Comparison of ENCODE assay signal across 1 cellular context in genomic region chr10:122311051-122311410, GRCh38.
TF ChIP-seq lines count a peak whose summit lies in the region.

No MANE protein-coding gene starts in this region.

TF ChIP-seq in H1, 55 proteins besides CTCF, POLR2A, EP300 and RAD21:
- no peak for TF ChIP-seq EZH2 (IDR thresholded peaks at IDR 0.05; ENCODE audit: low read depth, low read length, severe bottlenecking)
- TF ChIP-seq POLR2AphosphoS5 (IDR thresholded peaks at IDR 0.05; ENCODE audit: low read depth, low read length): no peak
- no peak for TF ChIP-seq RNF2 (IDR thresholded peaks at IDR 0.05; ENCODE audit: borderline replicate concordance, low read depth, low read length, missing control alignments, poor library complexity, severe bottlenecking)
- no peak for TF ChIP-seq KDM1A (IDR thresholded peaks at IDR 0.05; ENCODE audit: borderline replicate concordance, low read length)
- TF ChIP-seq CREB1 (IDR thresholded peaks at IDR 0.05): no peak
- no peak for TF ChIP-seq BRCA1 (IDR thresholded peaks at IDR 0.05; ENCODE audit: low read depth, low read length)
- no peak for TF ChIP-seq BACH1 (IDR thresholded peaks at IDR 0.05; ENCODE audit: low read length)
